ENCODE assay signal across 1 cellular context in genomic region chr19:16542045-16542893, GRCh38.
TF ChIP-seq lines count a peak whose summit lies in the region.

CHERP (minus strand) TSS chr19:16542437; CDS start chr19:16542378, 59 bp downstream.

TF ChIP-seq in HepG2, 621 proteins besides CTCF, POLR2A, EP300 and RAD21 (continued from another document and continues in another):
- peak; percentile 61 for TF ChIP-seq CREB3 (CRISPR knock-in tag; IDR thresholded peaks at IDR 0.05)
- TF ChIP-seq ZSCAN9 (CRISPR knock-in tag; IDR thresholded peaks at IDR 0.05; ENCODE audit: borderline replicate concordance) = peak; percentile 75
- no peak for TF ChIP-seq STAT6 (CRISPR knock-in tag; IDR thresholded peaks at IDR 0.05; ENCODE audit: borderline replicate concordance)
- TF ChIP-seq E2F2 (CRISPR knock-in tag; IDR thresholded peaks at IDR 0.05; ENCODE audit: borderline replicate concordance) = peak; percentile 68; the same call in 1 of the 2 replicates
- 0 out of 2 replicates have a peak, but pooled peaks have one; percentile 27 for TF ChIP-seq ZNF557 (CRISPR knock-in tag; IDR thresholded peaks at IDR 0.05)
- TF ChIP-seq TBX3 (IDR thresholded peaks at IDR 0.05; ENCODE audit: borderline replicate concordance) = no peak
- TF ChIP-seq ZNF121 (CRISPR knock-in tag; IDR thresholded peaks at IDR 0.05) = no peak
- no peak for TF ChIP-seq CEBPG (CRISPR knock-in tag; IDR thresholded peaks at IDR 0.05)
- TF ChIP-seq ZNF580 (CRISPR knock-in tag; IDR thresholded peaks at IDR 0.05; ENCODE audit: borderline replicate concordance, low read depth) = no peak; the same call in 1 of the 2 replicates
- no peak for TF ChIP-seq ZNF589 (CRISPR knock-in tag; conservative IDR thresholded peaks at IDR 0.05)
- TF ChIP-seq ARNT (IDR thresholded peaks at IDR 0.05) = no peak
- no peak for TF ChIP-seq MBD4 (IDR thresholded peaks at IDR 0.05; ENCODE audit: borderline replicate concordance, low read length)
- TF ChIP-seq KLF12 (CRISPR knock-in tag; IDR thresholded peaks at IDR 0.05; ENCODE audit: borderline replicate concordance) = no peak
- TF ChIP-seq ZSCAN5A (CRISPR knock-in tag; IDR thresholded peaks at IDR 0.05; ENCODE audit: borderline replicate concordance) = peak; percentile 78; the same call in 1 of the 2 replicates
- TF ChIP-seq SP2 (CRISPR knock-in tag; IDR thresholded peaks at IDR 0.05) = peak; percentile 66
- TF ChIP-seq HNF1A (IDR thresholded peaks at IDR 0.05; ENCODE audit: low read depth) = no peak
- peak; percentile 63; the same call in 1 of the 2 replicates for TF ChIP-seq HNF1A (CRISPR knock-in tag; IDR thresholded peaks at IDR 0.05; ENCODE audit: borderline replicate concordance)
- no peak for TF ChIP-seq PAWR (CRISPR knock-in tag; IDR thresholded peaks at IDR 0.05; ENCODE audit: borderline replicate concordance)
- TF ChIP-seq SMC3 (IDR thresholded peaks at IDR 0.05; ENCODE audit: low read length) = no peak
- no peak for TF ChIP-seq HOXA7 (CRISPR knock-in tag; IDR thresholded peaks at IDR 0.05)
- no peak for TF ChIP-seq PAF1 (CRISPR knock-in tag; IDR thresholded peaks at IDR 0.05)
- TF ChIP-seq ZNF687 (CRISPR knock-in tag; IDR thresholded peaks at IDR 0.05) = peak; percentile 90
- TF ChIP-seq ZNF256 (CRISPR knock-in tag; conservative IDR thresholded peaks at IDR 0.05) = peak; percentile 90; the same call in 1 of the 2 replicates
- peak; percentile 77 for TF ChIP-seq ONECUT2 (CRISPR knock-in tag; IDR thresholded peaks at IDR 0.05)
- no peak for TF ChIP-seq ZBTB1 (CRISPR knock-in tag; IDR thresholded peaks at IDR 0.05; ENCODE audit: borderline replicate concordance)
- no peak for TF ChIP-seq DNMT1 (CRISPR knock-in tag; IDR thresholded peaks at IDR 0.05)
- no peak for TF ChIP-seq FLYWCH1 (CRISPR knock-in tag; IDR thresholded peaks at IDR 0.05)
- TF ChIP-seq MXD3 (CRISPR knock-in tag; IDR thresholded peaks at IDR 0.05) = peak; percentile 59
- no peak for TF ChIP-seq ZBTB33 (CRISPR knock-in tag; IDR thresholded peaks at IDR 0.05)
- TF ChIP-seq ZNF607 (CRISPR knock-in tag; IDR thresholded peaks at IDR 0.05; ENCODE audit: borderline replicate concordance) = peak; percentile 63; the same call in 1 of the 2 replicates
- TF ChIP-seq HIVEP1 (CRISPR knock-in tag; IDR thresholded peaks at IDR 0.05) = peak; percentile 64
- no peak for TF ChIP-seq NFE2 (CRISPR knock-in tag; IDR thresholded peaks at IDR 0.05)
- TF ChIP-seq ZNF512B (CRISPR knock-in tag; IDR thresholded peaks at IDR 0.05; ENCODE audit: borderline replicate concordance) = no peak
- no peak for TF ChIP-seq JUN (CRISPR knock-in tag; IDR thresholded peaks at IDR 0.05)
- TF ChIP-seq SMAD3 (CRISPR knock-in tag; IDR thresholded peaks at IDR 0.05) = 0 out of 2 replicates have a peak, but pooled peaks have one; percentile 0
- peak; percentile 61; the same call in 1 of the 2 replicates for TF ChIP-seq RXRA (CRISPR knock-in tag; IDR thresholded peaks at IDR 0.05)
- 0 out of 2 replicates have a peak, but pooled peaks have one; percentile 38 for TF ChIP-seq CENPBD1 (CRISPR knock-in tag; IDR thresholded peaks at IDR 0.05; ENCODE audit: borderline replicate concordance, low read depth)
